Comparison of ENCODE assay signal across 8 cellular contexts in the genomic region with DNA sequence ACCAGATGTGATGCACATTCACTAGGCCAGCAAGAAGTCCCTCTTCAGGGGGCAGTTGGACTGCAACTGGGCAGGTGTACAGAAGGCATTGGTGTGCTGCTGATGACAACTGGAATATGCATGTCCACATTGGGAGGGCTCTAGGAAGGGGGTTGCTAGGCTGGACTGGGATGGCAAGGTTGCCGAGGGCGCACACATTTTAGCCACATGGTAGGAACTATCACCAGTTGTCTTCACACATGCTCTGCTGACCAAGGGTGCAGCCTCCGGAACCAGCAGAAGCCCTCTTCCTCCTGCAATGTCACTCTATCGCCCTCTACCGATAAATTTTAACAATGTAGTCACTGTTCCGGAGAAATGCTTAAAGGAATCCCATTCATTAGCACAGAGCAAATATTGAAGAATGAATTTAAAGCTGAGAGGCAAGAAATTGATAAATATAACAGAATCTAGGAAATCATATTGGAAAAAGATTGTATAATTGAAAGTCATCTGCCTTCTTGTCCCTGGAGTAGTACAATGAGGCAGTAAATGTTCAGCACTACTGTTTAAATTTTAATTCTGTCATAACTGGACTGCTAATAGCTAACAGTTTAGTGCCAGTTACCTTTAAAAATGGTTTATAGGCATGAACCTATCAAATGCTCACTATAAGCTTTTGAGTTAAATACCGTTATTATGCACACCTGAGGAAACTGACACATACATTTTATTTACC. TPM values are rescaled to one million over a fixed set of nuclear protein-coding genes. Genes with fewer than 3 reads are reported as not detected.
DNase-seq lines count a peak whose midpoint lies in the region; ATAC-seq and TF ChIP-seq lines count a peak whose summit lies in the region.

No MANE protein-coding gene starts in this region.

- peak; percentile 12 to 78 (median 63) for DNase-seq in CD4-positive, CD25-positive, alpha-beta regulatory T cell
- peak; percentile 62 to 66 for DNase-seq in NCI-H2081 (lab: John Stamatoyannopoulos, UW)
- DNase-seq in UCSD-AML1 (lab: John Stamatoyannopoulos, UW; ENCODE audit: unreplicated experiment) = peak; percentile 30
- DNase-seq in dermis microvascular lymphatic vessel endothelial cell (ENCODE audit: low read depth in 2 of 2) = peak; percentile 34 to 76
- DNase-seq in lung (ENCODE audit: low spot score) = no peak
- DNase-seq in suprapubic skin (ENCODE audit: low spot score in 2 of 2) = no peak

- H3K4me1 ChIP-seq in CD4-positive, CD25-positive, alpha-beta regulatory T cell (ENCODE audit: control insufficient read depth, insufficient read depth, low read length, poor library complexity, severe bottlenecking) = no peaks in the 10 kb centered on the region
- peaks cover 0 to 3% of the 10 kb centered on the region in 2 donors for H3K4me1 ChIP-seq in lung (ENCODE audit: control insufficient read depth in 2 of 2, insufficient read depth in 2 of 2, low read length in 2 of 2)
- no peaks in the 10 kb centered on the region for H3K4me1 ChIP-seq in suprapubic skin

- H3K36me3 ChIP-seq in CD4-positive, CD25-positive, alpha-beta regulatory T cell (ENCODE audit: control insufficient read depth, insufficient read depth, low read length) = no peaks in the 10 kb centered on the region
- no peaks in the 10 kb centered on the region for H3K36me3 ChIP-seq in lung (ENCODE audit: control insufficient read depth in 2 of 2, insufficient read depth in 2 of 2, low read length in 2 of 2)
- no peaks in the 10 kb centered on the region for H3K36me3 ChIP-seq in suprapubic skin

- peak overlapping the region in 1 of 3 donors; percentile 91 for H3K27ac Mint-ChIP-seq in CD4-positive, CD25-positive, alpha-beta regulatory T cell

- H3K9me3 ChIP-seq in CD4-positive, CD25-positive, alpha-beta regulatory T cell (ENCODE audit: control insufficient read depth in 2 of 2, low read length in 2 of 2) = no peaks in the 10 kb centered on the region
- H3K9me3 ChIP-seq in lung (ENCODE audit: control insufficient read depth in 2 of 2, insufficient read depth in 1 of 2, low read length in 1 of 2) (peaks cover 0 to 2% of the 10 kb centered on the region in 2 donors), suprapubic skin (no peaks in the 10 kb centered on the region)

- no peak for TF ChIP-seq EP300 in suprapubic skin (IDR thresholded peaks at IDR 0.05)

- WGBS in lung, 2 donors = 8 to 16% methylated on average over 7 of the region's 7 CpGs
- 7% methylated on average over 7 of the region's 7 CpGs for WGBS in suprapubic skin

- peaks cover 4% of the 10 kb centered on the region for H3K27me3 ChIP-seq in CD4-positive, CD25-positive, alpha-beta regulatory T cell (ENCODE audit: control insufficient read depth, insufficient read depth, low read length)
- H3K27me3 ChIP-seq in lung (ENCODE audit: control insufficient read depth, insufficient read depth) (no peaks in the 10 kb centered on the region), suprapubic skin (no peaks in the 10 kb centered on the region)

- peaks cover 10% of the 10 kb centered on the region for H3K27me3 Mint-ChIP-seq in CD4-positive, CD25-positive, alpha-beta regulatory T cell

- no peaks in the 10 kb centered on the region for H3K9me3 Mint-ChIP-seq in CD4-positive, CD25-positive, alpha-beta regulatory T cell

- ATAC-seq in CD4-positive, CD25-positive, alpha-beta regulatory T cell (ENCODE audit: low read depth in 2 of 2) = peak; percentile 57 to 76
- ATAC-seq in GM18873 (IDR thresholded peaks at IDR 0.05; ENCODE audit: low FRiP score, unreplicated experiment) = peak; percentile 74
- peak; percentile 64 for ATAC-seq in HG03060 (IDR thresholded peaks at IDR 0.05; ENCODE audit: low read depth, unreplicated experiment)
- ATAC-seq in lung (ENCODE audit: insufficient read depth, low FRiP score) = peak; percentile 92

- H3K27ac ChIP-seq in CD4-positive, CD25-positive, alpha-beta regulatory T cell (ENCODE audit: insufficient read depth, low read length, poor library complexity, severe bottlenecking) = no peak overlapping the region
- H3K27ac ChIP-seq in lung (ENCODE audit: low read depth in 1 of 2, low read length in 1 of 2) (no peak overlapping the region), suprapubic skin (no peak overlapping the region)

- H3K4me3 ChIP-seq in CD4-positive, CD25-positive, alpha-beta regulatory T cell (ENCODE audit: low read depth, low read length) = no peak overlapping the region
- H3K4me3 ChIP-seq in lung (peak overlapping the region; percentile 5), suprapubic skin (no peak overlapping the region)

- TF ChIP-seq POLR2A in suprapubic skin (IDR thresholded peaks at IDR 0.05) = no peak

- peak; percentile 83 for TF ChIP-seq CTCF in lung (IDR thresholded peaks at IDR 0.05; ENCODE audit: control extremely low read depth, extremely low read depth)
- peak; percentile 43 to 77 for TF ChIP-seq CTCF in suprapubic skin (IDR thresholded peaks at IDR 0.05)

- H3K4me1 Mint-ChIP-seq in CD4-positive, CD25-positive, alpha-beta regulatory T cell = peaks cover 4 to 6% (median 5%) of the 10 kb centered on the region in 4 donors

- H3K36me3 Mint-ChIP-seq in CD4-positive, CD25-positive, alpha-beta regulatory T cell = no peaks in the 10 kb centered on the region

- H3K4me3 Mint-ChIP-seq in CD4-positive, CD25-positive, alpha-beta regulatory T cell = no peak overlapping the region

RNA-seq across cellular contexts. Expression of a gene that starts 22.6 kb away (rescaled TPM):
- 14.6 TPM for total RNA-seq in CD4-positive, CD25-positive, alpha-beta regulatory T cell
- polyA plus RNA-seq in CD4-positive, CD25-positive, alpha-beta regulatory T cell = 1 to 10 TPM; 4.9 to 8.1 (median 5.8) TPM
- 4.6 and 5.8 TPM in 2 replicates for total RNA-seq in dermis microvascular lymphatic vessel endothelial cell
- 10 to 100 TPM; 11.8 to 12.4 TPM for total RNA-seq in lung
- polyA plus RNA-seq in lung = 1 to 10 TPM; 3.7 to 7.2 TPM
- total RNA-seq in suprapubic skin = 10 to 100 TPM; 19.7 to 52.8 (median 35.0) TPM

Comparison
In these comparisons a context has a peak if more than half of its experiments do, and no peak if none do; other contexts are left out.
1. DNase-seq: peak in CD4-positive, CD25-positive, alpha-beta regulatory T cell (3 of 3), NCI-H2081 (2 of 2), UCSD-AML1 (single experiment) and dermis microvascular lymphatic vessel endothelial cell (2 of 2); none in lung (single experiment) and suprapubic skin (0 of 2).
2. Peak in every context shown above with its lines, with median percentiles within 50 percentile points of each other: ATAC-seq.